15 cellular contexts compared by ENCODE assay signal in the genomic region with DNA sequence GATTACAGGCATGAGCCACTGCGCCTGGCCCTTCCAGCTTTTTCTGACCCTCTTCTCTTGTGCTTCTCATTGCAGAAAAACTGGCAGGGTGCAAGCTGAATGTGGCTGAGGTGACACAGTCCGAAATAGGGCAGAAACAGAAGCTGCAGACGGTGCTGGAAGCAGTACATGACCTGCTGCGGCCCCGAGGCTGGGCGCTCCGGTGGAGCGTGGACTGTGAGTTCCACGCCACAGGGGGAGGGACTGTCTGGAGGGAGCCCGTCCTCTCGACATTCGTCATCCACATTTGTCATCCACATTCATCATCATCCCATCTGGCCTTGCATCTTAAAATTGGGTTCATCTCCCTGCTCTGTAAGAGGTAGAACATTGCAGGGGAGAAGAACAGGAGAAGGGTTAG. TPM values are rescaled to one million over a fixed set of nuclear protein-coding genes. Genes with fewer than 3 reads are reported as not detected.
DNase-seq lines count a peak whose midpoint lies in the region; ATAC-seq and TF ChIP-seq lines count a peak whose summit lies in the region.
"Had no signal": no experiment of that assay in that cellular context is flagged by ENCODE, and none has a peak within 500 bp of the region (broad histone marks: within the 10 kb centered on the region; RNA-seq: fewer than 3 reads in every experiment).

No MANE protein-coding gene starts in this region.

- H3K4me1 ChIP-seq in left lung = peaks cover 6 to 15% of the 10 kb centered on the region in 2 donors
- H3K4me1 ChIP-seq: BLaER1 had no signal

- no peak for TF ChIP-seq CTCF in CD14-positive monocyte (IDR thresholded peaks at IDR 0.05)
- TF ChIP-seq CTCF in left lung (IDR thresholded peaks at IDR 0.05) = no peak

- no peak for ATAC-seq in sciatic nerve
- ATAC-seq in left lung = no peak

- intact Hi-C loops in sciatic nerve (cut with DNase I) = no loop called here
- intact Hi-C loops in CD14-positive monocyte (cut with micrococcal nuclease) = no loop called here
- intact Hi-C loops in left lung (cut with DNase I) = no loop called here

- no peak overlapping the region for H3K4me3 ChIP-seq in left lung
- H3K4me3 ChIP-seq: BLaER1, GM23248 had no signal

- H3K36me3 ChIP-seq in left lung = peaks cover 0 to 53% of the 10 kb centered on the region in 2 donors

- H3K36me3 Mint-ChIP-seq in T-helper 1 cell treated with Interleukin-12 subunit alpha and Interleukin-12 subunit beta and Interleukin-4 antibody, amounts not matched to agents 30 μg/mL and 1 μg/mL, for 36 hours (ENCODE audit: low read depth) = peaks cover 24% of the 10 kb centered on the region
- peaks cover 58% of the 10 kb centered on the region in 2 donors for H3K36me3 Mint-ChIP-seq in CD14-positive monocyte

- no peaks in the 10 kb centered on the region for H3K27me3 ChIP-seq in left lung
- H3K27me3 ChIP-seq: BLaER1 had no signal

- H3K27ac ChIP-seq in left lung = no peak overlapping the region
- H3K27ac ChIP-seq: 22Rv1, BLaER1, GM23248 had no signal

- peaks cover 0 to 15% of the 10 kb centered on the region in 2 donors for H3K9me3 ChIP-seq in left lung

- H3K4me3 Mint-ChIP-seq in T-helper 1 cell treated with Interleukin-12 subunit alpha and Interleukin-12 subunit beta and Interleukin-4 antibody, amounts not matched to agents 30 μg/mL and 1 μg/mL, for 36 hours = no peak overlapping the region
- H3K4me3 Mint-ChIP-seq in CD14-positive monocyte = no peak overlapping the region
- H3K4me3 Mint-ChIP-seq: CD4-positive, CD25-positive, alpha-beta regulatory T cell had no signal

- no peak for DNase-seq in T-helper 1 cell
- peak; percentile 17 for DNase-seq in kidney tubule cell (ENCODE audit: low spot score)
- DNase-seq in sciatic nerve (ENCODE audit: low spot score) = peak; percentile 34
- no peak for DNase-seq in CD14-positive monocyte (ENCODE audit: low spot score)
- no peak for DNase-seq in stimulated activated CD4-positive, alpha-beta T cell treated with anti-CD3 and anti-CD28 coated beads, Interleukin-2, amount 100 ng/mL, for 48 hours
- DNase-seq in left lung = no peak
- DNase-seq: AML-193; CD4-positive, CD25-positive, alpha-beta regulatory T cell; DMS53; GF-D8; GM23248; H7 had no signal

- peaks cover 23% of the 10 kb centered on the region for H3K9me3 Mint-ChIP-seq in T-helper 1 cell treated with Interleukin-12 subunit alpha and Interleukin-12 subunit beta and Interleukin-4 antibody, amounts not matched to agents 30 μg/mL and 1 μg/mL, for 36 hours
- H3K9me3 Mint-ChIP-seq in CD14-positive monocyte = peaks cover 11 to 21% (median 14%) of the 10 kb centered on the region in 7 donors

- peaks cover 21% of the 10 kb centered on the region for H3K4me1 Mint-ChIP-seq in T-helper 1 cell treated with Interleukin-12 subunit alpha and Interleukin-12 subunit beta and Interleukin-4 antibody, amounts not matched to agents 30 μg/mL and 1 μg/mL, for 36 hours (ENCODE audit: low read depth)
- peaks cover 32% of the 10 kb centered on the region for H3K4me1 Mint-ChIP-seq in CD14-positive monocyte

- peak overlapping the region; percentile 34 for H3K27ac Mint-ChIP-seq in T-helper 1 cell treated with Interleukin-12 subunit alpha and Interleukin-12 subunit beta and Interleukin-4 antibody, amounts not matched to agents 30 μg/mL and 1 μg/mL, for 36 hours
- peak overlapping the region in 1 of 7 donors; percentile 42 for H3K27ac Mint-ChIP-seq in CD14-positive monocyte

- H3K27me3 Mint-ChIP-seq in T-helper 1 cell treated with Interleukin-12 subunit alpha and Interleukin-12 subunit beta and Interleukin-4 antibody, amounts not matched to agents 30 μg/mL and 1 μg/mL, for 36 hours (ENCODE audit: low read depth) = no peaks in the 10 kb centered on the region
- peaks cover 0 to 5% (median 2%) of the 10 kb centered on the region in 3 donors for H3K27me3 Mint-ChIP-seq in CD14-positive monocyte (ENCODE audit: low read depth in 3 of 3)
- H3K27me3 Mint-ChIP-seq: CD4-positive, CD25-positive, alpha-beta regulatory T cell had no signal

RNA-seq across cellular contexts. Expression of a gene that starts 49.3 kb away (rescaled TPM):
- total RNA-seq in sciatic nerve (16.7 TPM), left lung (10 to 100 TPM; 24.2 to 57.9 TPM)
- 100 to 1,000 TPM; 169 to 190 TPM for polyA plus RNA-seq in CD14-positive monocyte
- total RNA-seq: GM23248 had no signal
- polyA plus RNA-seq: GM23248 had no signal

Comparison
In these comparisons a context has a peak if more than half of its experiments do, and no peak if none do; other contexts are left out.
1. DNase-seq: peak in kidney tubule cell (single experiment) and sciatic nerve (single experiment); none in T-helper 1 cell (0 of 5), CD14-positive monocyte (single experiment), stimulated activated CD4-positive, alpha-beta T cell treated with anti-CD3 and anti-CD28 coated beads, Interleukin-2, amount 100 ng/mL, for 48 hours (0 of 2) and left lung (0 of 2).